Comparison of ENCODE assay signal across 24 cellular contexts in the genomic region with DNA sequence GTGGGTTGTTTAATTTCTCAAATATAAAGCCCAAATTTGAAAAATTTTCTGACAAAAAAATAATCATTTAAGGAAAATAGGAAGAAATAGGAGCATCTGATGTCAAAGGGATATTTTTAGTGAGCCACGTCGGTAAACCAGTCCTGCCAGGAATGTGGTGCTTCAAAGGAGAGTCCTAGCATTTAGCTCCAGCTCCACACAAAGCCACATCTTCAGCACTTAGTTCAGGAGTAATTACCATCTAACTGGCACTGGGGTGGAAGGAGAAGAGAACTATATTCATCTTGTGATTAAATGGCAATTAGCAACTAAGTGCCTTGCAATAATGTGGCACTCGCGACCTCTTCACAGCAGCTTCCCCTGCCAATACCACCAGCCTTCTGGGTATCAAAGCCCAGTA.
"Had no signal": no experiment of that assay in that cellular context is flagged by ENCODE, and none has a peak within 500 bp of the region (broad histone marks: within the 10 kb centered on the region; RNA-seq: fewer than 3 reads in every experiment).

No MANE protein-coding gene starts in this region.

- H3K27me3 ChIP-seq: transverse colon, uterus had no signal

- ATAC-seq: activated CD4-positive, alpha-beta T cell treated with anti-CD3 and anti-CD28 coated beads for 36 hours; heart right ventricle; left colon; mucosa of descending colon; sciatic nerve; stimulated activated naive B cell treated with anti-CD40 and anti-IgM and Interleukin-4, amounts not matched to agents 10 μg/mL and 1 μg/mL and 100 μg/mL, for 72 hours; WTC11 had no signal

- H3K4me3 ChIP-seq: coronary artery, heart right ventricle, mucosa of descending colon, smooth muscle cell, transverse colon, uterus had no signal

- H3K9me3 ChIP-seq: heart right ventricle, mucosa of descending colon, transverse colon, uterus had no signal

- H3K27ac ChIP-seq: coronary artery, heart right ventricle, transverse colon, uterus had no signal

- H3K4me1 ChIP-seq: heart right ventricle, transverse colon, uterus had no signal

- DNase-seq: activated CD4-positive, alpha-beta memory T cell treated with anti-CD3 and anti-CD28 coated beads for 36 hours; activated CD4-positive, alpha-beta T cell treated with anti-CD3 and anti-CD28 coated beads for 36 hours; activated naive CD4-positive, alpha-beta T cell treated with anti-CD3 and anti-CD28 coated beads for 36 hours; activated naive CD8-positive, alpha-beta T cell treated with anti-CD3 and anti-CD28 coated beads, Interleukin-2, amount 10 ng/mL, durations not matched to agents 7 days and 5 days; activated T-cell treated with anti-CD3 and anti-CD28 coated beads, Interleukin-2, amount 50 U/mL, for 48 hours; amniotic stem cell; cerebellar nuclear complex; foreskin fibroblast; heart right ventricle; left colon; mesendoderm; mucosa of descending colon; naive B cell; occipital lobe; stimulated activated CD4-positive, alpha-beta T cell treated with anti-CD3 and anti-CD28 coated beads, Interleukin-15, amount 100 ng/mL, for 24 hours; stimulated activated CD8-positive, alpha-beta memory T cell treated with anti-CD3 and anti-CD28 coated beads, Interleukin-4, amount 100 ng/mL, for 48 hours; stimulated activated naive B cell treated with anti-CD40 and anti-IgM and Interleukin-4, amounts not matched to agents 10 μg/mL and 1 μg/mL and 100 μg/mL, for 72 hours; T1000; transverse colon; uterus had no signal

- H3K36me3 ChIP-seq: heart right ventricle, transverse colon, uterus had no signal

- H3K4me2 ChIP-seq: smooth muscle cell had no signal
